8 cellular contexts compared by ENCODE assay signal in the genomic region with DNA sequence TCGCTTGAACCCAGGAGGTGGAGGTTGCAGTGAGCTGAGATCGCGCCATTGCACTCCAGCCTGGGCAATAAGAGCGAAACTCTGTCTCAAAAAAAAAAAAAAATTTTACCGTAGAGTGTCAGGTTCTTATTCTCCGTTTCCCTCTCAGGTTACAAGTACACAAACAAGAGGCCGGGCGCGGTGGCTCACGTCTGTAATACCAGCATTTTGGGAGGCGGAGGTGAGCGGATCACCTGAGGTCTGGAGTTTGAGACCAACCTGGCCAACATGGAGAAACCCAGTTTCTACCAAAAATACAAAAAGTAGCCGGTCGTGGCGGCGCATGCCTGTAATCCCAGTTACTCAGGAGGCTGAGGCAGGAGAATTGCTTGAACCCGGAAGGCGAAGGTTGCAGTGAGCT. TPM values are rescaled to one million over a fixed set of nuclear protein-coding genes. Genes with fewer than 3 reads are reported as not detected.
DNase-seq lines count a peak whose midpoint lies in the region; ATAC-seq and TF ChIP-seq lines count a peak whose summit lies in the region.
"Not testable (repeated sequence)": the region's sequence is repeated elsewhere in the genome, so short reads cannot be mapped to it uniquely, and the experiment has no call there.

No MANE protein-coding gene starts in this region.

- ATAC-seq in T-cell (replicated peaks in 1 of 4), result not testable (repeated sequence)

- intact Hi-C loops in CD4-positive, alpha-beta memory T cell (cut with micrococcal nuclease), result not testable (repeated sequence)
- intact Hi-C loops in ascending aorta (cut with DNase I), result loop anchor here (2.0 kb wide), 1 partner anchor 109 kb away; a partner anchor contains a TSS

- H3K27me3 ChIP-seq in CD4-positive, alpha-beta memory T cell (ENCODE audit: insufficient read depth, low read length); KMS-11 (ENCODE audit: insufficient read depth, low read depth); ascending aorta; layer of hippocampus (ENCODE audit: control insufficient read depth, insufficient read depth, low read length); neutrophil; thymus (ENCODE audit: control insufficient read depth, insufficient read depth): not testable (repeated sequence)

- not testable (repeated sequence) for H3K27me3 Mint-ChIP-seq in CD4-positive, alpha-beta memory T cell; T-cell

- H3K9ac ChIP-seq in KMS-11, result not testable (repeated sequence)

- not testable (repeated sequence) for H4K20me1 ChIP-seq in KMS-11 (ENCODE audit: insufficient read depth)

- not testable (repeated sequence) for H2AFZ ChIP-seq in KMS-11 (ENCODE audit: low read depth)

- POLR2A ChIA-PET in CD4-positive, alpha-beta memory T cell (lab: Charles Lee; ENCODE audit: partially characterized antibody), result interaction anchor here (0.8 to 1.7 kb wide), 9 partner anchors 10 to 812 kb away, joined by 3 to 10 read pairs (median 4); a partner anchor contains a TSS
- POLR2A ChIA-PET in T-cell (lab: Charles Lee), result not testable (repeated sequence)

- peaks cover 47% of the 10 kb centered on the region for H3K4me1 ChIP-seq in CD4-positive, alpha-beta memory T cell (ENCODE audit: insufficient read depth, low read length)
- H3K4me1 ChIP-seq in KMS-11 (ENCODE audit: low read depth, poor library complexity, severe bottlenecking) (peaks cover 11% of the 10 kb centered on the region), ascending aorta (peaks cover 0 to 18% of the 10 kb centered on the region in 2 donors), neutrophil (ENCODE audit: control insufficient read depth in 1 of 2, insufficient read depth in 1 of 2, low read depth in 1 of 2, low read length in 1 of 2) (peaks cover 22 to 24% of the 10 kb centered on the region in 2 experiments), thymus (ENCODE audit: control insufficient read depth, insufficient read depth, low read length) (peaks cover 11% of the 10 kb centered on the region)

- not testable (repeated sequence) for DNase-seq in CD4-positive, alpha-beta memory T cell; T-cell; ascending aorta (ENCODE audit: low spot score in 2 of 2); epithelial cell of proximal tubule (ENCODE audit: low read depth)

- not testable (repeated sequence) for TF ChIP-seq CTCF in KMS-11 (conservative IDR thresholded peaks at IDR 0.05; ENCODE audit: low read depth, low read length); ascending aorta (IDR thresholded peaks at IDR 0.05); epithelial cell of proximal tubule (conservative IDR thresholded peaks at IDR 0.05; ENCODE audit: low read depth, low read length); neutrophil (IDR thresholded peaks at IDR 0.05)

- peak overlapping the region; percentile 85 to 98 (median 91) for H3K27ac Mint-ChIP-seq in CD4-positive, alpha-beta memory T cell
- H3K27ac Mint-ChIP-seq in T-cell, result peak overlapping the region; percentile 88 to 95

- CTCF ChIA-PET in CD4-positive, alpha-beta memory T cell (lab: Charles Lee; ENCODE audit: partially characterized antibody), result interaction anchor here (1.0 kb wide), 1 partner anchor 185 kb away, joined by 3 read pairs; a partner anchor contains a TSS
- CTCF ChIA-PET in T-cell (lab: Charles Lee), result interaction anchor here in 1 of 2 donors (0.6 to 1.1 kb wide), 2 partner anchors 64 to 541 kb away, joined by 4 to 6 read pairs; no protein-coding TSS in a partner anchor

- peak overlapping the region; percentile 83 for H3K27ac ChIP-seq in CD4-positive, alpha-beta memory T cell (ENCODE audit: low read depth, low read length)
- H3K27ac ChIP-seq in KMS-11; thymus (ENCODE audit: low read depth): not testable (repeated sequence)
- H3K27ac ChIP-seq in ascending aorta, result peak overlapping the region; percentile 85 to 96
- H3K27ac ChIP-seq in layer of hippocampus (ENCODE audit: low read depth, low read length), result peak overlapping the region; percentile 92
- peak overlapping the region; percentile 95 for H3K27ac ChIP-seq in neutrophil

- H3K4me3 Mint-ChIP-seq in CD4-positive, alpha-beta memory T cell, result peak overlapping the region; percentile 92 to 100 (median 98)
- peak overlapping the region; percentile 93 to 98 (median 93) for H3K4me3 Mint-ChIP-seq in T-cell

- peaks cover 20 to 36% of the 10 kb centered on the region in 2 donors for H3K36me3 Mint-ChIP-seq in CD4-positive, alpha-beta memory T cell
- H3K36me3 Mint-ChIP-seq in T-cell, result peaks cover 27% of the 10 kb centered on the region

- 84% methylated on average over 18 of the region's 18 CpGs for WGBS in thymus

- peaks cover 27% of the 10 kb centered on the region; the same call in 1 of the 2 replicates for H3K79me2 ChIP-seq in KMS-11 (ENCODE audit: insufficient read depth, low read depth)

- H3K4me3 ChIP-seq in CD4-positive, alpha-beta memory T cell (ENCODE audit: low read length in 2 of 2), result peak overlapping the region; percentile 44 to 98
- not testable (repeated sequence) for H3K4me3 ChIP-seq in KMS-11 (IDR thresholded peaks at IDR 0.05; ENCODE audit: insufficient read depth, low read depth, low read length)
- H3K4me3 ChIP-seq in ascending aorta (peak overlapping the region; percentile 86 to 96), epithelial cell of proximal tubule (ENCODE audit: low read depth, low read length) (peak overlapping the region; percentile 70), neutrophil (ENCODE audit: low read depth in 1 of 2, low read length in 1 of 2) (peak overlapping the region; percentile 87 to 97), thymus (ENCODE audit: low read length) (peak overlapping the region; percentile 74)

- H3K36me3 ChIP-seq in CD4-positive, alpha-beta memory T cell (ENCODE audit: insufficient read depth, low read length); KMS-11 (ENCODE audit: insufficient read depth); neutrophil: not testable (repeated sequence)
- H3K36me3 ChIP-seq in ascending aorta, result peaks cover 0 to 19% of the 10 kb centered on the region in 2 donors
- H3K36me3 ChIP-seq in thymus (ENCODE audit: control insufficient read depth, insufficient read depth), result peaks cover 16% of the 10 kb centered on the region

- peaks cover 36 to 67% (median 49%) of the 10 kb centered on the region in 4 donors for H3K4me1 Mint-ChIP-seq in CD4-positive, alpha-beta memory T cell
- peaks cover 49 to 59% (median 53%) of the 10 kb centered on the region in 3 donors for H3K4me1 Mint-ChIP-seq in T-cell

- not testable (repeated sequence) for H3K9me3 Mint-ChIP-seq in CD4-positive, alpha-beta memory T cell; T-cell

- H3K4me2 ChIP-seq in KMS-11, result peak overlapping the region; percentile 78

- H3K9me3 ChIP-seq in CD4-positive, alpha-beta memory T cell (ENCODE audit: control insufficient read depth in 1 of 2, low read length in 2 of 2); ascending aorta; neutrophil; thymus (ENCODE audit: control insufficient read depth): not testable (repeated sequence)

RNA-seq across cellular contexts. Expression of a gene that starts 1.1 kb away (rescaled TPM):
- total RNA-seq in CD4-positive, alpha-beta memory T cell, result 10 to 100 TPM; 29.2 to 30.6 TPM
- 10 to 100 TPM; 11.2 to 15.3 TPM for polyA plus RNA-seq in CD4-positive, alpha-beta memory T cell
- total RNA-seq in T-cell (10 to 100 TPM; 14.2 to 21.8 (median 20.8) TPM), ascending aorta (2.6 TPM), epithelial cell of proximal tubule (3.0 and 3.3 TPM in 2 replicates)
- 10.3 TPM for polyA plus RNA-seq in thymus
